In the genomic region with DNA sequence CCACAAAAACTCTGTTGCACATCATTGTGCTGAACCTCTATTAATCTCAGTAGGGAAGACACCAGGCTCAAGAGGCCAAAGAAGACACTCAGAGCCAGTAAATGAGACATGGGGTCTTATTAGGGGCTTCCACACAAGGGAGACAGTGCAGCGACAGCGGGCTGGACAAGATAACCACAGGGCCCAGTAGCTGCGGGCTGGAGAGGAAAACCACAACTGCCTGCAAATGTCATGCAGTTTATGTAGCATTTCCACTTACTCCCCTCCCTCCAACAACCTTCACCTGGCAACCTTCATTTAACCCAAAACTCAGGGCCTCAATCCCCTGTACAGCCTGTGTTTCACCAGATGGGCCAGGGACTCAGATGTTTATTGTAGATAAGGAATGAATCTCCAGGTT, we compare ENCODE assay signal across 28 cellular contexts.
"Had no signal": no experiment of that assay in that cellular context is flagged by ENCODE, and none has a peak within 500 bp of the region (broad histone marks: within the 10 kb centered on the region; RNA-seq: fewer than 3 reads in every experiment).

No MANE protein-coding gene starts in this region.

- H3K4me3 Mint-ChIP-seq: activated CD4-positive, alpha-beta T cell treated with anti-CD3 and anti-CD28 coated beads for 36 hours; activated CD8-positive, alpha-beta memory T cell treated with anti-CD3 and anti-CD28 coated beads, Interleukin-2, amount 10 ng/mL, durations not matched to agents 7 days and 5 days; activated naive CD4-positive, alpha-beta T cell treated with anti-CD3 and anti-CD28 coated beads, Interleukin-2, amount 10 ng/mL, durations not matched to agents 7 days and 5 days; activated naive CD8-positive, alpha-beta T cell treated with anti-CD3 and anti-CD28 coated beads for 36 hours; activated T-cell treated with anti-CD3 and anti-CD28 coated beads, Interleukin-2, amount 50 U/mL, for 4 hours had no signal

- H3K9me3 ChIP-seq: ascending aorta, body of pancreas, SJCRH30 had no signal

- DNase-seq: activated CD4-positive, alpha-beta T cell treated with anti-CD3 and anti-CD28 coated beads for 36 hours; activated CD8-positive, alpha-beta memory T cell treated with anti-CD3 and anti-CD28 coated beads, Interleukin-2, amount 10 ng/mL, durations not matched to agents 7 days and 5 days; activated gamma-delta T cell; activated naive CD4-positive, alpha-beta T cell treated with anti-CD3 and anti-CD28 coated beads, Interleukin-2, amount 10 ng/mL, durations not matched to agents 7 days and 5 days; activated naive CD8-positive, alpha-beta T cell treated with anti-CD3 and anti-CD28 coated beads for 36 hours; activated T-cell treated with anti-CD3 and anti-CD28 coated beads, Interleukin-2, amount 50 U/mL, for 4 hours; amniotic stem cell; body of pancreas; central memory CD4-positive, alpha-beta T cell; Kasumi-1; NCI-H1092 treated with DMSO at 0.1 percent for 48 hours; NCI-H1417 treated with DMSO at 0.1 percent for 48 hours; NCI-H1694; NCI-H2029; NCI-H2107; NCI-H2171 treated with DMSO at 0.1 percent for 48 hours; NCI-H226; NCI-H526; NCI-H774; RPMI8226; SJCRH30; SK-N-SH; T-helper 9 cell; WERI-Rb-1 had no signal

- H3K27me3 Mint-ChIP-seq: activated CD4-positive, alpha-beta T cell treated with anti-CD3 and anti-CD28 coated beads for 36 hours had no signal

- H3K9ac ChIP-seq: SK-N-SH had no signal

- ATAC-seq: activated CD4-positive, alpha-beta T cell treated with anti-CD3 and anti-CD28 coated beads for 36 hours; activated CD8-positive, alpha-beta memory T cell treated with anti-CD3 and anti-CD28 coated beads, Interleukin-2, amount 10 ng/mL, durations not matched to agents 7 days and 5 days; activated T-cell treated with anti-CD3 and anti-CD28 coated beads, Interleukin-2, amount 50 U/mL, for 4 hours; body of pancreas; K562; Panc1; Right ventricle myocardium inferior had no signal

- H3K36me3 Mint-ChIP-seq: activated naive CD4-positive, alpha-beta T cell treated with anti-CD3 and anti-CD28 coated beads, Interleukin-2, amount 10 ng/mL, durations not matched to agents 7 days and 5 days; activated naive CD8-positive, alpha-beta T cell treated with anti-CD3 and anti-CD28 coated beads for 36 hours had no signal

- H3K4me2 ChIP-seq: SK-N-SH had no signal

- H3K4me3 ChIP-seq: ascending aorta, body of pancreas, K562, SJCRH30 had no signal

- H3K4me1 ChIP-seq: ascending aorta, body of pancreas, SJCRH30 had no signal

- H3K27ac Mint-ChIP-seq: activated CD4-positive, alpha-beta T cell treated with anti-CD3 and anti-CD28 coated beads for 36 hours; activated CD8-positive, alpha-beta memory T cell treated with anti-CD3 and anti-CD28 coated beads, Interleukin-2, amount 10 ng/mL, durations not matched to agents 7 days and 5 days; activated naive CD4-positive, alpha-beta T cell treated with anti-CD3 and anti-CD28 coated beads, Interleukin-2, amount 10 ng/mL, durations not matched to agents 7 days and 5 days; activated naive CD8-positive, alpha-beta T cell treated with anti-CD3 and anti-CD28 coated beads for 36 hours had no signal

- H3K36me3 ChIP-seq: ascending aorta, SJCRH30, WERI-Rb-1 had no signal

- H3K27me3 ChIP-seq: ascending aorta, body of pancreas, SJCRH30 had no signal

- H3K27ac ChIP-seq: ascending aorta, body of pancreas, SJCRH30, WERI-Rb-1 had no signal

- H3K9me3 Mint-ChIP-seq: activated naive CD4-positive, alpha-beta T cell treated with anti-CD3 and anti-CD28 coated beads, Interleukin-2, amount 10 ng/mL, durations not matched to agents 7 days and 5 days had no signal
